Comparison of ENCODE assay signal across 12 cellular contexts in the genomic region with DNA sequence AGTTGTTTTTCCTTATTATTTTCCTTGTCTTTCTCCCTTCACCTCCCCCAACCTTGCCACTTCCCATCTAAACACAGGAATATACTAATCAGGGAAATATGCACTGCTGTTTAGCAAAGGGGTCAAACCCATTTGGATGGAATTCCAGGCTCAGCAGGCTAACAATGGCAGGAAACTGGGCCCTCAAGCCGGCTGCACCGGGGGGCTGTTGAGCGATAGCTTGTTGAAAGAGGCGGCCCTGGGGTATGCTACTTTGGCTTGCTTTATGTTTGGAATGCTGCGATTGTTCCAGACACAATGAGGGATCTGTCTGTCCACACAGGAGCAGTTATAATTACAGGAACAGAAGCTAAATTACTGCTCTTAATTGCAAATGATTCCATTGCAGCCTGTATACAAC.
DNase-seq lines count a peak whose midpoint lies in the region; ATAC-seq and TF ChIP-seq lines count a peak whose summit lies in the region.
"Had no signal": no experiment of that assay in that cellular context is flagged by ENCODE, and none has a peak within 500 bp of the region (broad histone marks: within the 10 kb centered on the region; RNA-seq: fewer than 3 reads in every experiment).

No MANE protein-coding gene starts in this region.

- H3K27ac Mint-ChIP-seq in type B pancreatic cell: no peak overlapping the region
- H3K27ac Mint-ChIP-seq: activated naive CD4-positive, alpha-beta T cell treated with anti-CD3 and anti-CD28 coated beads for 36 hours; stimulated activated naive CD8-positive, alpha-beta T cell treated with anti-CD3 and anti-CD28 coated beads, Interleukin-15, amount 100 ng/mL, for 72 hours had no signal

- DNase-seq in ELR (ENCODE audit: low read depth) (peak; percentile 96), Panc1 (ENCODE audit: low read depth, low spot score) (no peak), fibroblast of mammary gland (ENCODE audit: low read depth) (peak; percentile 14), myocyte (ENCODE audit: low read depth) (peak; percentile 26), type B pancreatic cell (ENCODE audit: extremely low spot score, unreplicated experiment) (no peak)
- no peak for DNase-seq in stimulated activated CD4-positive, alpha-beta T cell treated with anti-CD3 and anti-CD28 coated beads, Interleukin-2, amount 100 ng/mL, for 24 hours
- no peak for DNase-seq in activated naive CD4-positive, alpha-beta T cell (lab: John Stamatoyannopoulos, UW)
- DNase-seq: activated naive CD4-positive, alpha-beta T cell treated with anti-CD3 and anti-CD28 coated beads for 36 hours; DMS79; stimulated activated naive CD8-positive, alpha-beta T cell treated with anti-CD3 and anti-CD28 coated beads, Interleukin-15, amount 100 ng/mL, for 72 hours had no signal

- no peaks in the 10 kb centered on the region for H3K27me3 ChIP-seq in Panc1 (ENCODE audit: control insufficient read depth, insufficient read depth, low read length)

- no peak overlapping the region for H3K27ac ChIP-seq in Panc1 (ENCODE audit: low read length)

- H3K4me1 ChIP-seq in Panc1 (ENCODE audit: control insufficient read depth, insufficient read depth, low read length): no peaks in the 10 kb centered on the region

- H3K4me3 Mint-ChIP-seq in type B pancreatic cell: no peak overlapping the region
- H3K4me3 Mint-ChIP-seq: activated naive CD4-positive, alpha-beta T cell treated with anti-CD3 and anti-CD28 coated beads for 36 hours; stimulated activated naive CD8-positive, alpha-beta T cell treated with anti-CD3 and anti-CD28 coated beads, Interleukin-15, amount 100 ng/mL, for 72 hours had no signal

- TF ChIP-seq CTCF in Panc1 (IDR thresholded peaks at IDR 0.05) (no peak), fibroblast of mammary gland (conservative IDR thresholded peaks at IDR 0.05; ENCODE audit: control insufficient read depth, insufficient read depth, low read depth, low read length) (no peak), type B pancreatic cell (conservative IDR thresholded peaks at IDR 0.05) (no peak)

- H3K4me3 ChIP-seq in Panc1 (ENCODE audit: low read depth in 2 of 2, low read length in 2 of 2) (no peak overlapping the region), fibroblast of mammary gland (ENCODE audit: control insufficient read depth, low read depth, low read length) (no peak overlapping the region)
- H3K4me3 ChIP-seq: skin epidermis had no signal

- POLR2A ChIA-PET in Panc1 (lab: Charles Lee): no interaction called here

- peaks cover 39% of the 10 kb centered on the region for H3K4me1 Mint-ChIP-seq in type B pancreatic cell (ENCODE audit: unreplicated experiment)

- ATAC-seq in Panc1 (0 out of 2 replicates have a peak, but pooled peaks have one; percentile 30), HG03457 (IDR thresholded peaks at IDR 0.05; ENCODE audit: unreplicated experiment) (no peak)
- ATAC-seq: stimulated activated naive CD8-positive, alpha-beta T cell treated with anti-CD3 and anti-CD28 coated beads, Interleukin-15, amount 100 ng/mL, for 72 hours had no signal

- no TSS peak for BruUV-seq in Panc1 (replicated peaks; lab: Mats Ljungman, UMichigan)

- H3K27me3 Mint-ChIP-seq in type B pancreatic cell: no peaks in the 10 kb centered on the region
- H3K27me3 Mint-ChIP-seq: stimulated activated naive CD8-positive, alpha-beta T cell treated with anti-CD3 and anti-CD28 coated beads, Interleukin-15, amount 100 ng/mL, for 72 hours had no signal

- peaks cover 10% of the 10 kb centered on the region for H3K9me3 Mint-ChIP-seq in type B pancreatic cell
- H3K9me3 Mint-ChIP-seq: stimulated activated naive CD8-positive, alpha-beta T cell treated with anti-CD3 and anti-CD28 coated beads, Interleukin-15, amount 100 ng/mL, for 72 hours had no signal

- in situ Hi-C loops in Panc1 (cut with HindIII; ENCODE audit: low pct_unique_long_range_greater_than_20kb, low sequenced_read_pairs): no loop called here

- no peaks in the 10 kb centered on the region for H3K36me3 ChIP-seq in Panc1 (ENCODE audit: control insufficient read depth, insufficient read depth, low read length)

- CTCF ChIA-PET in Panc1 (lab: Charles Lee): no interaction called here

- no peaks in the 10 kb centered on the region for H3K36me3 Mint-ChIP-seq in type B pancreatic cell

- no peaks in the 10 kb centered on the region for H3K9me3 ChIP-seq in Panc1 (ENCODE audit: control insufficient read depth, insufficient read depth, low read depth, low read length)

- intact Hi-C loops in Panc1 (cut with micrococcal nuclease; ENCODE audit: unreplicated experiment): loop anchor here (10.0 kb wide), 2 partner anchors 365 to 495 kb away; a partner anchor contains a TSS

Comparison
In these comparisons a context has a peak if more than half of its experiments do, and no peak if none do; other contexts are left out.
1. DNase-seq: peak in ELR (single experiment), fibroblast of mammary gland (single experiment) and myocyte (single experiment); none in Panc1 (single experiment), stimulated activated CD4-positive, alpha-beta T cell treated with anti-CD3 and anti-CD28 coated beads, Interleukin-2, amount 100 ng/mL, for 24 hours (0 of 2), activated naive CD4-positive, alpha-beta T cell (0 of 4) and type B pancreatic cell (single experiment).